ENCODE assay signal across 19 cellular contexts in genomic region chr1:39177641-39178040, GRCh38. TPM values are rescaled to one million over a fixed set of nuclear protein-coding genes. Genes with fewer than 3 reads are reported as not detected.
A peak's percentile ranks its signal among the peaks of the same experiment; 100 is the strongest.
DNase-seq lines count a peak whose midpoint lies in the region; ATAC-seq, FAIRE-seq and TF ChIP-seq lines count a peak whose summit lies in the region.
"Had no signal": no experiment of that assay in that cellular context is flagged by ENCODE, and none has a peak within 500 bp of the region (broad histone marks: within the 10 kb centered on the region; RNA-seq: fewer than 3 reads in every experiment).

No MANE protein-coding gene starts in this region.

- H4K20me1 ChIP-seq in smooth muscle cell (ENCODE audit: low read depth) = peaks cover 70% of the 10 kb centered on the region

- H3K4me3 ChIP-seq in left lung (no peak overlapping the region), smooth muscle cell (no peak overlapping the region)
- H3K4me3 ChIP-seq in CD8-positive, alpha-beta T cell (ENCODE audit: low read depth, low read length) = no peak overlapping the region
- H3K4me3 ChIP-seq: BLaER1, GM12878 had no signal

- TF ChIP-seq CTCF in brain (conservative IDR thresholded peaks at IDR 0.05) = no peak
- TF ChIP-seq CTCF in left lung (IDR thresholded peaks at IDR 0.05) = no peak
- no peak for TF ChIP-seq CTCF in smooth muscle cell (IDR thresholded peaks at IDR 0.05; ENCODE audit: borderline replicate concordance, insufficient read depth, poor library complexity, severe bottlenecking)
- no peak for TF ChIP-seq CTCF in CD8-positive, alpha-beta T cell (IDR thresholded peaks at IDR 0.05)

- CTCF ChIA-PET in CD8-positive, alpha-beta T cell (lab: Charles Lee) = interaction anchor here (2.4 kb wide), 1 partner anchor 15 kb away, joined by 11 read pairs; no protein-coding TSS in a partner anchor

- 88% methylated on average over 3 of the region's 3 CpGs for WGBS in smooth muscle cell (ENCODE audit: low lambda C conversion rate)

- peak overlapping the region; percentile 39 for H3K9ac ChIP-seq in smooth muscle cell (ENCODE audit: low read depth)
- H3K9ac ChIP-seq: BLaER1 had no signal

- no peaks in the 10 kb centered on the region for H3K27me3 Mint-ChIP-seq in brain
- H3K27me3 Mint-ChIP-seq in activated naive CD8-positive, alpha-beta T cell treated with anti-CD3 and anti-CD28 coated beads for 36 hours = no peaks in the 10 kb centered on the region
- no peaks in the 10 kb centered on the region for H3K27me3 Mint-ChIP-seq in CD8-positive, alpha-beta T cell (ENCODE audit: low read depth)
- H3K27me3 Mint-ChIP-seq: IgD-negative memory B cell, T-cell had no signal

- peaks cover 24% of the 10 kb centered on the region for H3K36me3 Mint-ChIP-seq in brain
- H3K36me3 Mint-ChIP-seq in activated naive CD8-positive, alpha-beta T cell treated with anti-CD3 and anti-CD28 coated beads for 36 hours = no peaks in the 10 kb centered on the region
- H3K36me3 Mint-ChIP-seq in CD8-positive, alpha-beta T cell = no peaks in the 10 kb centered on the region
- H3K36me3 Mint-ChIP-seq: activated naive CD4-positive, alpha-beta T cell treated with anti-CD3 and anti-CD28 coated beads, Interleukin-2, amount 50 U/mL, for 72 hours; IgD-negative memory B cell; T-cell had no signal

- no peaks in the 10 kb centered on the region for H3K27me3 ChIP-seq in left lung
- no peaks in the 10 kb centered on the region for H3K27me3 ChIP-seq in smooth muscle cell (ENCODE audit: low read depth)
- H3K27me3 ChIP-seq in CD8-positive, alpha-beta T cell (ENCODE audit: insufficient read depth, low read length) = no peaks in the 10 kb centered on the region
- H3K27me3 ChIP-seq: BLaER1 had no signal

- peaks cover 45% of the 10 kb centered on the region for H3F3A ChIP-seq in smooth muscle cell (ENCODE audit: low read depth)

- no peak for DNase-seq in H54 (ENCODE audit: insufficient read length, low spot score)
- no peak for DNase-seq in left lung
- no peak for DNase-seq in smooth muscle cell (lab: John Stamatoyannopoulos, UW; ENCODE audit: unreplicated experiment)
- no peak for DNase-seq in NCI-H2081 treated with DMSO at 0.1 percent for 48 hours (lab: John Stamatoyannopoulos, UW)
- no peak for DNase-seq in activated naive CD8-positive, alpha-beta T cell treated with anti-CD3 and anti-CD28 coated beads for 36 hours
- DNase-seq in CD8-positive, alpha-beta T cell = no peak
- DNase-seq: activated CD4-positive, CD25-positive, alpha-beta regulatory T cell; NCI-H1105 treated with DMSO at 0.1 percent for 48 hours; NCI-H510A treated with DMSO at 0.1 percent for 48 hours; OCI-M1; T-cell had no signal

- no peaks in the 10 kb centered on the region for H3K9me3 ChIP-seq in left lung
- no peaks in the 10 kb centered on the region for H3K9me3 ChIP-seq in smooth muscle cell (replicated peaks; ENCODE audit: low read depth)
- no peaks in the 10 kb centered on the region for H3K9me3 ChIP-seq in CD8-positive, alpha-beta T cell (ENCODE audit: low read length)
- H3K9me3 ChIP-seq: thoracic aorta had no signal

- H3K4me1 ChIP-seq in left lung = peaks cover 59 to 71% of the 10 kb centered on the region in 2 donors
- peaks cover 60% of the 10 kb centered on the region for H3K4me1 ChIP-seq in smooth muscle cell (ENCODE audit: low read depth)
- H3K4me1 ChIP-seq in CD8-positive, alpha-beta T cell (ENCODE audit: insufficient read depth, low read length) = no peaks in the 10 kb centered on the region

- no peak for TF ChIP-seq POLR2A in H54 (IDR thresholded peaks at IDR 0.05; ENCODE audit: low read depth, low read length)

- H3K27ac ChIP-seq in left lung = peak overlapping the region; percentile 63 to 71
- peak overlapping the region; percentile 89 for H3K27ac ChIP-seq in smooth muscle cell (ENCODE audit: low read depth)
- no peak overlapping the region for H3K27ac ChIP-seq in CD8-positive, alpha-beta T cell (ENCODE audit: low read depth, low read length)
- H3K27ac ChIP-seq: BLaER1 had no signal

- POLR2A ChIA-PET in CD8-positive, alpha-beta T cell (lab: Charles Lee) = no interaction called here

- H3K36me3 ChIP-seq in left lung (no peaks in the 10 kb centered on the region), smooth muscle cell (ENCODE audit: low read depth) (no peaks in the 10 kb centered on the region)
- no peaks in the 10 kb centered on the region for H3K36me3 ChIP-seq in CD8-positive, alpha-beta T cell (ENCODE audit: insufficient read depth, low read length)
- H3K36me3 ChIP-seq: thoracic aorta had no signal

- peaks cover 0 to 12% (median 9%) of the 10 kb centered on the region in 5 experiments for H3K9me3 Mint-ChIP-seq in brain
- no peaks in the 10 kb centered on the region for H3K9me3 Mint-ChIP-seq in activated naive CD8-positive, alpha-beta T cell treated with anti-CD3 and anti-CD28 coated beads for 36 hours
- H3K9me3 Mint-ChIP-seq in CD8-positive, alpha-beta T cell = no peaks in the 10 kb centered on the region
- H3K9me3 Mint-ChIP-seq: activated naive CD4-positive, alpha-beta T cell treated with anti-CD3 and anti-CD28 coated beads, Interleukin-2, amount 50 U/mL, for 72 hours; IgD-negative memory B cell; T-cell had no signal

- ATAC-seq in left lung (peak; percentile 32), HG02970 (IDR thresholded peaks at IDR 0.05; ENCODE audit: low FRiP score, unreplicated experiment) (no peak)
- no peak for ATAC-seq in CD8-positive, alpha-beta T cell
- ATAC-seq: activated naive CD4-positive, alpha-beta T cell treated with anti-CD3 and anti-CD28 coated beads, Interleukin-2, amount 50 U/mL, for 72 hours; GM12878; T-cell had no signal

- peak overlapping the region in 4 of 5 experiments; percentile 3 to 93 (median 52) for H3K27ac Mint-ChIP-seq in brain
- H3K27ac Mint-ChIP-seq in activated naive CD8-positive, alpha-beta T cell treated with anti-CD3 and anti-CD28 coated beads for 36 hours = no peak overlapping the region
- no peak overlapping the region for H3K27ac Mint-ChIP-seq in CD8-positive, alpha-beta T cell
- H3K27ac Mint-ChIP-seq: activated naive CD4-positive, alpha-beta T cell treated with anti-CD3 and anti-CD28 coated beads, Interleukin-2, amount 50 U/mL, for 72 hours; IgD-negative memory B cell; T-cell had no signal

- H3K4me1 Mint-ChIP-seq in brain = peaks cover 66% of the 10 kb centered on the region
- no peaks in the 10 kb centered on the region for H3K4me1 Mint-ChIP-seq in activated naive CD8-positive, alpha-beta T cell treated with anti-CD3 and anti-CD28 coated beads for 36 hours
- H3K4me1 Mint-ChIP-seq in CD8-positive, alpha-beta T cell (ENCODE audit: low read depth) = no peaks in the 10 kb centered on the region
- H3K4me1 Mint-ChIP-seq: T-cell had no signal

- H3K4me2 ChIP-seq in smooth muscle cell = no peak overlapping the region
- H3K4me2 ChIP-seq: BLaER1 had no signal

- no peak overlapping the region for H2AFZ ChIP-seq in smooth muscle cell (ENCODE audit: low read depth)

- intact Hi-C loops in left lung (cut with DNase I) = no loop called here
- intact Hi-C loops in CD8-positive, alpha-beta T cell (cut with DNase I, micrococcal nuclease) = no loop called here

- H3K4me3 Mint-ChIP-seq in brain = no peak overlapping the region
- no peak overlapping the region for H3K4me3 Mint-ChIP-seq in activated naive CD8-positive, alpha-beta T cell treated with anti-CD3 and anti-CD28 coated beads for 36 hours
- no peak overlapping the region for H3K4me3 Mint-ChIP-seq in CD8-positive, alpha-beta T cell
- H3K4me3 Mint-ChIP-seq: IgD-negative memory B cell, neural crest cell, T-cell had no signal

- FAIRE-seq in H54 (lab: Jason Lieb, UNC) = peak; percentile 6
- FAIRE-seq: GM12878 had no signal

- H3K79me2 ChIP-seq in smooth muscle cell (ENCODE audit: low read depth) = peaks cover 89% of the 10 kb centered on the region

RNA-seq across cellular contexts. Expression of gene MACF1, which starts 26.9 kb away (rescaled TPM):
- polyA plus RNA-seq in brain (ENCODE audit: insufficient read depth, low read depth, low replicate concordance) (79.3 TPM), smooth muscle cell (36.9 and 71.9 TPM in 2 replicates)
- total RNA-seq in left lung (100 to 1,000 TPM; 358 to 385 TPM), smooth muscle cell (186 and 195 TPM in 2 replicates)
- total RNA-seq in activated naive CD8-positive, alpha-beta T cell treated with anti-CD3 and anti-CD28 coated beads for 36 hours = 100 to 1,000 TPM; 114 to 130 TPM
- 100 to 1,000 TPM; 184 to 193 TPM for total RNA-seq in CD8-positive, alpha-beta T cell

Comparison
In these comparisons a context has a peak if more than half of its experiments do, and no peak if none do; other contexts are left out.
1. H3K27ac Mint-ChIP-seq: peak in brain (4 of 5); none in activated naive CD8-positive, alpha-beta T cell treated with anti-CD3 and anti-CD28 coated beads for 36 hours (single experiment) and CD8-positive, alpha-beta T cell (single experiment).